7 cellular contexts compared by ENCODE assay signal in the genomic region with DNA sequence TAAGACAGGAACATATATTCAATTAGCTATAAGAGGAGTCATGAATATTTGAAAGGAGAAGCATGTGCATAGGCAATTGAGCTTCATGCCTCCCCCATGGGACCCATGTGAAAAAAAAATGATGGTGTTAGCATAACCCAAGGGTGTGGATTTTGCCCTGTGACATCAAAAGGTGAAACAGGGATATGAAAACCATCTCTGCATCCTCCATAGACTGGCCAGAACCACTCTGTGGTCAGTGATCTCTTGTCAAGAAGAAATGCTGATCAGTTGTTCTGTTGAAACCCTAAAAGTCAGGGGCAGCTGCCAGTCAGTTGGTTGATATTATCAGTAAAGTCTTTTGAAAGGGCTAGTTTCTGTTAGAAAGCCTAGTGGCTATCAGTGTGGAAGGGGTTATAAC.
DNase-seq lines count a peak whose midpoint lies in the region; ATAC-seq, FAIRE-seq and TF ChIP-seq lines count a peak whose summit lies in the region.
"Not testable (repeated sequence)": the region's sequence is repeated elsewhere in the genome, so short reads cannot be mapped to it uniquely, and the experiment has no call there.

No MANE protein-coding gene starts in this region.

- not testable (repeated sequence) for H3K4me3 Mint-ChIP-seq in neural progenitor cell

- not testable (repeated sequence) for H3F3A ChIP-seq in neural progenitor cell (ENCODE audit: low read depth)

- H3K4me3 ChIP-seq in fibroblast of mammary gland (ENCODE audit: control insufficient read depth, low read depth, low read length); neural progenitor cell: not testable (repeated sequence)

- not testable (repeated sequence) for H3K27ac Mint-ChIP-seq in neural progenitor cell

- not testable (repeated sequence) for H3K27ac ChIP-seq in neural progenitor cell

- not testable (repeated sequence) for H3K27me3 ChIP-seq in neural progenitor cell

- not testable (repeated sequence) for H3K27me3 Mint-ChIP-seq in neural progenitor cell (ENCODE audit: insufficient read depth, low read depth)

- not testable (repeated sequence) for H3K79me2 ChIP-seq in neural progenitor cell (ENCODE audit: low read depth)

- not testable (repeated sequence) for H3K4me1 ChIP-seq in neural progenitor cell

- H4K20me1 ChIP-seq in neural progenitor cell (ENCODE audit: low read depth) = not testable (repeated sequence)

- not testable (repeated sequence) for H3K4me1 Mint-ChIP-seq in neural progenitor cell

- not testable (repeated sequence) for TF ChIP-seq CTCF in fibroblast of mammary gland (conservative IDR thresholded peaks at IDR 0.05; ENCODE audit: control insufficient read depth, insufficient read depth, low read depth, low read length); neural progenitor cell (IDR thresholded peaks at IDR 0.05)

- H3K9me3 Mint-ChIP-seq in neural progenitor cell = not testable (repeated sequence)

- H3K36me3 ChIP-seq in neural progenitor cell = not testable (repeated sequence)

- not testable (repeated sequence) for H3K4me2 ChIP-seq in neural progenitor cell

- FAIRE-seq in HTR-8/SVneo (lab: Jason Lieb, UNC) = peak; percentile 71

- peak; percentile 1 for DNase-seq in EL
- not testable (repeated sequence) for DNase-seq in HTR-8/SVneo (ENCODE audit: insufficient read length, low spot score); neural progenitor cell (ENCODE audit: low spot score)
- peak; percentile 5 for DNase-seq in NCI-H446 treated with DMSO at 0.1 percent for 48 hours (lab: John Stamatoyannopoulos, UW)
- DNase-seq in OCI-M1 (lab: John Stamatoyannopoulos, UW) = peak; percentile 10
- peak; percentile 2 for DNase-seq in fibroblast of mammary gland (ENCODE audit: low read depth)

- H3K9ac ChIP-seq in neural progenitor cell = not testable (repeated sequence)

- H3K9me3 ChIP-seq in neural progenitor cell (ENCODE audit: low read depth) = not testable (repeated sequence)

- not testable (repeated sequence) for ATAC-seq in SK-N-SH treated with all-trans-retinoic acid at 6 μM for 48 hours

- H3K36me3 Mint-ChIP-seq in neural progenitor cell = not testable (repeated sequence)

- peak overlapping the region; percentile 19 for H2AFZ ChIP-seq in neural progenitor cell (replicated peaks)

TF ChIP-seq in SK-N-SH treated with all-trans-retinoic acid at 6 μM for 48 hours, 23 proteins besides CTCF, POLR2A, EP300 and RAD21:
- 0 out of 2 replicates have a peak, but pooled peaks have one; percentile 60 for TF ChIP-seq TCF4 (CRISPR knock-in tag; IDR thresholded peaks at IDR 0.05; ENCODE audit: borderline replicate concordance)
